Comparison of ENCODE assay signal across 8 cellular contexts in the genomic region with DNA sequence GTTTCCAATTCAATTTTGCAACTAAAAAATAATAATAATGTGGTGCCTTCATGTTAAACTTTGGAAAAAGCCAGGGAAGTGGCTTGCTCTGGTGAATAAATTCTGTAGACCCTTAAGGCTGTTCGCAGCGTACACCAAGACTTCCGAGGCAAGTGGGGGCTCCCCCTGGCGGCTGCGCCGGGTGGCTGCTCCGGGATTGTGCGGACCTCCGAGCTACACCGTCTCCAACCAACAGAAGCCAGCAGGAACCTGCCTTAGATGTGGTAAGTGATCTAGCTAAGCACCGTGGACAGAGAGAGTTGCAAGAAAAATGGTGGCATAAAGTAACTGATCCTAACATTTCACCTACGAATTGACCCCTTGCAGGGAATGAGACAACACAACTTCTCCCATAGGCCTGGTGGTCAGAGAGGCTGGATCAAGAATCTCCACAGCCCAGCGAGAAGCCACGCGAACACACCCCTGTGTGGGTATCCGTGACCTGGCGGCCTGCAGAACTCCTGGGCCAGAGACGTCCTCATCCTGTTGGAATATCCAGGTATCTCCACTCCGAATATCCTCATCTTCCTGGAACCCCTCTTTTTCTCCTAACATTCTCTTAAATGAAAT.
DNase-seq lines count a peak whose midpoint lies in the region; ATAC-seq, FAIRE-seq and TF ChIP-seq lines count a peak whose summit lies in the region.

No MANE protein-coding gene starts in this region.

- in situ Hi-C loops in HepG2 (cut with HindIII; ENCODE audit: extremely low pct_ligation_motif_present, low pct_unique_long_range_greater_than_20kb) = no loop called here

- no peaks in the 10 kb centered on the region for H3K79me2 ChIP-seq in HepG2 (ENCODE audit: insufficient read depth, low read length)

- H3K4me3 ChIP-seq in CD8-positive, alpha-beta T cell (ENCODE audit: low read depth, low read length) = peak overlapping the region; percentile 15
- H3K4me3 ChIP-seq in colonic mucosa (peak overlapping the region; percentile 27), HepG2 (replicated peaks in 1 of 3; ENCODE audit: insufficient read depth in 1 of 3, low read depth in 2 of 3, low read length in 3 of 3) (no peak overlapping the region)

- peak overlapping the region; percentile 26 for H3K4me3 Mint-ChIP-seq in CD8-positive, alpha-beta T cell

- POLR2A ChIA-PET in CD8-positive, alpha-beta T cell (lab: Charles Lee) = no interaction called here
- POLR2A ChIA-PET in HepG2 (lab: Yijun Ruan, JAX) = no interaction called here

- H3K4me2 ChIP-seq in HepG2 (ENCODE audit: low read depth, low read length) = no peak overlapping the region

- no peak overlapping the region for H3K27ac ChIP-seq in CD8-positive, alpha-beta T cell (ENCODE audit: low read depth, low read length)
- H3K27ac ChIP-seq in colonic mucosa (no peak overlapping the region), HepG2 (ENCODE audit: extremely low read length, insufficient read depth, low read length) (no peak overlapping the region)

- H3K27ac Mint-ChIP-seq in CD8-positive, alpha-beta T cell = no peak overlapping the region

- no peak for TF ChIP-seq POLR2A in HepG2 (IDR thresholded peaks at IDR 0.05; ENCODE audit: insufficient read depth in 1 of 2, low read depth in 2 of 2, low read length in 2 of 2)

- H3K9me3 ChIP-seq in CD8-positive, alpha-beta T cell (ENCODE audit: low read length) = peaks cover 4% of the 10 kb centered on the region
- H3K9me3 ChIP-seq in colonic mucosa (no peaks in the 10 kb centered on the region), HepG2 (ENCODE audit: low read length) (peaks cover 11% of the 10 kb centered on the region)

- no TSS peak for BruUV-seq in HepG2 (replicated peaks; lab: Mats Ljungman, UMichigan)

- H3K4me1 ChIP-seq in CD8-positive, alpha-beta T cell (ENCODE audit: insufficient read depth, low read length) = no peaks in the 10 kb centered on the region
- H3K4me1 ChIP-seq in colonic mucosa (no peaks in the 10 kb centered on the region), HepG2 (ENCODE audit: insufficient read depth, low read length) (no peaks in the 10 kb centered on the region)

- peaks cover 9% of the 10 kb centered on the region for H3K27me3 ChIP-seq in CD8-positive, alpha-beta T cell (ENCODE audit: insufficient read depth, low read length)
- H3K27me3 ChIP-seq in colonic mucosa (no peaks in the 10 kb centered on the region), HepG2 (ENCODE audit: control insufficient read depth in 1 of 2, insufficient read depth in 2 of 2, low read length in 2 of 2) (no peaks in the 10 kb centered on the region)

- WGBS in HepG2 (ENCODE audit: low lambda C conversion rate) = 19% methylated on average over 16 of the region's 19 CpGs

- CTCF ChIA-PET in CD8-positive, alpha-beta T cell (lab: Charles Lee) = interaction anchor here (0.6 to 3.1 kb wide), 5 partner anchors 8 to 215 kb away, joined by 3 to 11 read pairs (median 4); no protein-coding TSS in a partner anchor
- CTCF ChIA-PET in HepG2 (lab: Yijun Ruan, JAX; ENCODE audit: low intra/inter-chr PET ratio, low total read pairs) = interaction anchor here (1.9 to 2.2 kb wide), 2 partner anchors 207 to 213 kb away, joined by 8 to 17 read pairs; no protein-coding TSS in a partner anchor

- ATAC-seq in CD8-positive, alpha-beta T cell = peak; percentile 56
- ATAC-seq in GM19467 (IDR thresholded peaks at IDR 0.05; ENCODE audit: unreplicated experiment) = peak; percentile 85
- peak; percentile 64 to 66 for ATAC-seq in activated CD4-positive, CD25-positive, alpha-beta regulatory T cell treated with anti-CD3 and anti-CD28 coated beads, Interleukin-2, amount 50 U/mL, for 24 hours
- peak; percentile 98 for ATAC-seq in HepG2
- ATAC-seq in HG03025 (IDR thresholded peaks at IDR 0.05; ENCODE audit: low FRiP score, unreplicated experiment) = no peak

- TF ChIP-seq CTCF in CD8-positive, alpha-beta T cell (IDR thresholded peaks at IDR 0.05) = peak; percentile 73
- TF ChIP-seq CTCF in colonic mucosa (IDR thresholded peaks at IDR 0.05) = peak; percentile 83
- peak; percentile 72 for TF ChIP-seq CTCF in HepG2 (CRISPR knock-in tag; IDR thresholded peaks at IDR 0.05)

- no peak overlapping the region for H2AFZ ChIP-seq in HepG2 (ENCODE audit: low read length)

- TF ChIP-seq EP300 in HepG2 (IDR thresholded peaks at IDR 0.05; ENCODE audit: low read depth in 2 of 2, low read length in 2 of 2) (no peak), HepG2 (CRISPR knock-in tag; IDR thresholded peaks at IDR 0.05; ENCODE audit: borderline replicate concordance) (no peak)

- no peak overlapping the region for H3K9ac ChIP-seq in colonic mucosa (ENCODE audit: low read depth in 2 of 2, low read length in 2 of 2)
- H3K9ac ChIP-seq in HepG2 (ENCODE audit: insufficient read depth, low read depth, low read length) = no peak overlapping the region

- no peaks in the 10 kb centered on the region for H4K20me1 ChIP-seq in HepG2 (ENCODE audit: insufficient read depth, low read length)

- peak; percentile 56 for FAIRE-seq in HepG2 (lab: Jason Lieb, UNC)

- no peaks in the 10 kb centered on the region for H3K36me3 Mint-ChIP-seq in CD8-positive, alpha-beta T cell

- H3K36me3 ChIP-seq in CD8-positive, alpha-beta T cell (ENCODE audit: insufficient read depth, low read length) = no peaks in the 10 kb centered on the region
- H3K36me3 ChIP-seq in colonic mucosa (no peaks in the 10 kb centered on the region), HepG2 (replicated peaks in 1 of 2; ENCODE audit: control insufficient read depth in 1 of 2, insufficient read depth in 2 of 2, low read length in 2 of 2) (no peaks in the 10 kb centered on the region)

- peak; percentile 27 to 56 (median 44) for DNase-seq in CD8-positive, alpha-beta T cell
- DNase-seq in HuH-7 (ENCODE audit: low spot score) (peak; percentile 65), colonic mucosa (peak; percentile 67), HepG2 (ENCODE audit: low spot score) (peak; percentile 29)
- DNase-seq in stimulated activated CD4-positive, alpha-beta T cell treated with anti-CD3 and anti-CD28 coated beads, Interleukin-2, amount 100 ng/mL, for 48 hours = peak; percentile 56 to 61

- H3K9me3 Mint-ChIP-seq in CD8-positive, alpha-beta T cell = peaks cover 8% of the 10 kb centered on the region

- peaks cover 2% of the 10 kb centered on the region for H3K4me1 Mint-ChIP-seq in CD8-positive, alpha-beta T cell (ENCODE audit: low read depth)

- TF ChIP-seq RAD21 in HepG2 (CRISPR knock-in tag; IDR thresholded peaks at IDR 0.05) = peak; percentile 68; the same call in 1 of the 2 replicates

- intact Hi-C loops in CD8-positive, alpha-beta T cell (cut with DNase I, micrococcal nuclease) = loop anchor here (1.0 kb wide), 1 partner anchor 213 kb away; no protein-coding TSS in a partner anchor
- intact Hi-C loops in colonic mucosa (cut with DNase I) = loop anchor here (2.0 kb wide), 1 partner anchor 207 kb away; no protein-coding TSS in a partner anchor
- intact Hi-C loops in HepG2 (cut with micrococcal nuclease; ENCODE audit: unreplicated experiment) = loop anchor here (1.0 to 2.0 kb wide), 2 partner anchors 208 to 213 kb away; no protein-coding TSS in a partner anchor

- peaks cover 39% of the 10 kb centered on the region for H3K27me3 Mint-ChIP-seq in CD8-positive, alpha-beta T cell (ENCODE audit: low read depth)

TF ChIP-seq in HepG2, 621 proteins besides CTCF, POLR2A, EP300 and RAD21 (continues in another document):
- TF ChIP-seq SKI (IDR thresholded peaks at IDR 0.05; ENCODE audit: partially characterized antibody) (no peak), HOXA5 (CRISPR knock-in tag; IDR thresholded peaks at IDR 0.05) (peak; percentile 35; the same call in 1 of the 2 replicates), SMC3 (IDR thresholded peaks at IDR 0.05; ENCODE audit: low read length) (peak; percentile 32; the same call in 1 of the 2 replicates), ZNF747 (CRISPR knock-in tag; IDR thresholded peaks at IDR 0.05; ENCODE audit: borderline replicate concordance) (no peak), ZNF883 (CRISPR knock-in tag; IDR thresholded peaks at IDR 0.05; ENCODE audit: not compliant biosample characterization) (no peak), ZBTB7B (CRISPR knock-in tag; IDR thresholded peaks at IDR 0.05) (no peak), CCAR2 (optimal IDR thresholded peaks at IDR 0.05; ENCODE audit: low read depth, low read length) (no peak), XRCC5 (optimal IDR thresholded peaks at IDR 0.05; ENCODE audit: low read length) (peak; percentile 56)
- TF ChIP-seq, protein P1, sequence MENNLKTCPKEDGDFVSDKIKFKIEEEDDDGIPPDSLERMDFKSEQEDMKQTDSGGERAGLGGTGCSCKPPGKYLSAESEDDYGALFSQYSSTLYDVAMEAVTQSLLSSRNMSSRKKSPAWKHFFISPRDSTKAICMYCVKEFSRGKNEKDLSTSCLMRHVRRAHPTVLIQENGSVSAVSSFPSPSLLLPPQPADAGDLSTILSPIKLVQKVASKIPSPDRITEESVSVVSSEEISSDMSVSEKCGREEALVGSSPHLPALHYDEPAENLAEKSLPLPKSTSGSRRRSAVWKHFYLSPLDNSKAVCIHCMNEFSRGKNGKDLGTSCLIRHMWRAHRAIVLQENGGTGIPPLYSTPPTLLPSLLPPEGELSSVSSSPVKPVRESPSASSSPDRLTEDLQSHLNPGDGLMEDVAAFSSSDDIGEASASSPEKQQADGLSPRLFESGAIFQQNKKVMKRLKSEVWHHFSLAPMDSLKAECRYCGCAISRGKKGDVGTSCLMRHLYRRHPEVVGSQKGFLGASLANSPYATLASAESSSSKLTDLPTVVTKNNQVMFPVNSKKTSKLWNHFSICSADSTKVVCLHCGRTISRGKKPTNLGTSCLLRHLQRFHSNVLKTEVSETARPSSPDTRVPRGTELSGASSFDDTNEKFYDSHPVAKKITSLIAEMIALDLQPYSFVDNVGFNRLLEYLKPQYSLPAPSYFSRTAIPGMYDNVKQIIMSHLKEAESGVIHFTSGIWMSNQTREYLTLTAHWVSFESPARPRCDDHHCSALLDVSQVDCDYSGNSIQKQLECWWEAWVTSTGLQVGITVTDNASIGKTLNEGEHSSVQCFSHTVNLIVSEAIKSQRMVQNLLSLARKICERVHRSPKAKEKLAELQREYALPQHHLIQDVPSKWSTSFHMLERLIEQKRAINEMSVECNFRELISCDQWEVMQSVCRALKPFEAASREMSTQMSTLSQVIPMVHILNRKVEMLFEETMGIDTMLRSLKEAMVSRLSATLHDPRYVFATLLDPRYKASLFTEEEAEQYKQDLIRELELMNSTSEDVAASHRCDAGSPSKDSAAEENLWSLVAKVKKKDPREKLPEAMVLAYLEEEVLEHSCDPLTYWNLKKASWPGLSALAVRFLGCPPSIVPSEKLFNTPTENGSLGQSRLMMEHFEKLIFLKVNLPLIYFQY (CRISPR knock-in tag; IDR thresholded peaks at IDR 0.05; ENCODE audit: borderline replicate concordance) = no peak
- TF ChIP-seq, protein P2, sequence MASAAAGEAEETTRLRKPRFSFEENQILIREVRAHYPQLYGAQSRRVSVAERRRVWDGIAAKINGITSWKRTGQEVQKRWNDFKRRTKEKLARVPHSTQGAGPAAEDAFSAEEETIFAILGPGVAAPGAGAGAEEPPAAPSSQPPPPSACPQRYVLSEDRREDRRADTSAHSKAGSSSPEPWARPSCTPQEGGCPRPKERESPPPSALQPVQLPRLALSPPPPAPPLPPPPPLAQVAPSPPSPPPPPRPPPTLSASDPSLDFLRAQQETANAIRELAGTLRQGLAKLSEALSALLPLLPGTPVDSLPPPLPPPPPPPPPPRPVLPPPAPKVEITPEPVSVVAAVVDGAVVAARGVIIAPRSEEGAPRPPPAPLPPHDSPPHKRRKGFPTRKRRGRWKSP (CRISPR knock-in tag; IDR thresholded peaks at IDR 0.05) = no peak

Comparison
In these comparisons a context has a peak if more than half of its experiments do, and no peak if none do; other contexts are left out.
1. H3K4me3 ChIP-seq: peak in CD8-positive, alpha-beta T cell (single experiment) and colonic mucosa (single experiment); none in HepG2 (0 of 3).
2. Peak in every context shown above with its lines, with median percentiles within 50 percentile points of each other: DNase-seq and CTCF ChIP-seq.